8 cellular contexts compared by ENCODE assay signal in genomic region chr14:51283402-51283825, GRCh38. TPM values are rescaled to one million over a fixed set of nuclear protein-coding genes. Genes with fewer than 3 reads are reported as not detected.
DNase-seq lines count a peak whose midpoint lies in the region.

No MANE protein-coding gene starts in this region.

- no peaks in the 10 kb centered on the region for H3K27me3 Mint-ChIP-seq in immature natural killer cell (ENCODE audit: low read depth in 3 of 3)

- no peaks in the 10 kb centered on the region for H3K4me1 Mint-ChIP-seq in immature natural killer cell

- in situ Hi-C loops in Caki2 (cut with HindIII; ENCODE audit: low pct_unique_long_range_greater_than_20kb, low sequenced_read_pairs) = no loop called here

- H3K4me3 Mint-ChIP-seq in immature natural killer cell = no peak overlapping the region

- no peak overlapping the region for H3K27ac Mint-ChIP-seq in immature natural killer cell

- H3K36me3 Mint-ChIP-seq in immature natural killer cell = peaks cover 0 to 3% (median 0%) of the 10 kb centered on the region in 3 donors

- DNase-seq in Caki2 (ENCODE audit: low read depth) = peak; percentile 71
- DNase-seq in HPDE6-E6E7 (ENCODE audit: extremely low spot score) = peak; percentile 84
- peak; percentile 83 for DNase-seq in NCI-H524 treated with DMSO at 0.1 percent for 48 hours (lab: John Stamatoyannopoulos, UW)
- DNase-seq in brain pericyte (ENCODE audit: low read depth, low spot score) = peak; percentile 70
- peak; percentile 22 to 34 (median 28) for DNase-seq in immature natural killer cell
- peak; percentile 90 for DNase-seq in superior temporal gyrus (ENCODE audit: extremely low spot score)
- no peak for DNase-seq in activated CD8-positive, alpha-beta memory T cell treated with anti-CD3 and anti-CD28 coated beads, Interleukin-2, amount 50 U/mL, for 48 hours
- no peak for DNase-seq in stimulated activated naive CD4-positive, alpha-beta T cell treated with Interleukin-2 at 50 U/mL for 16 hours (lab: John Stamatoyannopoulos, UW)

- H3K9me3 Mint-ChIP-seq in immature natural killer cell = no peaks in the 10 kb centered on the region

RNA-seq across cellular contexts. Expression of gene TMX1, which starts 43.4 kb away (rescaled TPM):
- total RNA-seq in Caki2 (2014; rRNA removed; shearing (Covaris generic); ENCODE audit: low replicate concordance) = 43.5 and 46.7 TPM in 2 replicates
- polyA plus RNA-seq in immature natural killer cell = 10 to 100 TPM; 48.8 to 65.0 (median 56.9) TPM

Comparison
In these comparisons a context has a peak if more than half of its experiments do, and no peak if none do; other contexts are left out.
1. DNase-seq: peak in Caki2 (single experiment), HPDE6-E6E7 (single experiment), NCI-H524 treated with DMSO at 0.1 percent for 48 hours (single experiment), brain pericyte (single experiment), immature natural killer cell (3 of 3) and superior temporal gyrus (single experiment); none in activated CD8-positive, alpha-beta memory T cell treated with anti-CD3 and anti-CD28 coated beads, Interleukin-2, amount 50 U/mL, for 48 hours (single experiment) and stimulated activated naive CD4-positive, alpha-beta T cell treated with Interleukin-2 at 50 U/mL for 16 hours (single experiment).